ENCODE assay signal across 27 cellular contexts in the genomic region with DNA sequence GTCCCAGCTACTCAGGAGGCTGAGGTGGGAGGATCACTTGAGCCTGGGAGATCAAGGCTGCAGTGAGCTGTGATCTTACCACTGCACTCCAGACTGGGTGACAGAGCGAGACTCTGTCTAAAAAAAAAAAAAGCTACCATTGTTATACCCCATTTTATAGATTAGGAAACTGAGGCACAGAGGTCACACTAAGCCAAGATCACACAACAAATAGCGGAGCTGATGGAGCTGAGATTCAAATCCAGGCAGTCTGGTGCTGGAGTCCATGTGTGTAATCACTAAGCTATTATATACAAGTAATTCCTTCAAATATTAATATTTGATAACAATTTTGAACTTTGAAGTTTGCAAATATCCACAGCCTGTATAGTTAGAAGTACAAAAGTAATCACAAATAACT.
"Had no signal": no experiment of that assay in that cellular context is flagged by ENCODE, and none has a peak within 500 bp of the region (broad histone marks: within the 10 kb centered on the region; RNA-seq: fewer than 3 reads in every experiment).

No MANE protein-coding gene starts in this region.

- H3K27me3 Mint-ChIP-seq: activated CD4-positive, alpha-beta memory T cell treated with anti-CD3 and anti-CD28 coated beads, Interleukin-2, amount 10 ng/mL, durations not matched to agents 7 days and 5 days; activated CD4-positive, alpha-beta T cell treated with anti-CD3 and anti-CD28 coated beads for 36 hours; activated CD4-positive, alpha-beta T cell treated with anti-CD3 and anti-CD28 coated beads, Interleukin-2, amount 10 ng/mL, durations not matched to agents 24 days and 14 days; activated naive CD8-positive, alpha-beta T cell; activated T-helper 17 cell treated with anti-CD3 and anti-CD28 coated beads, Interleukin-2, amount 50 U/mL, for 72 hours; central memory CD8-positive, alpha-beta T cell had no signal

- H3K36me3 ChIP-seq: brain microvascular endothelial cell had no signal

- H3K9me3 Mint-ChIP-seq: activated CD4-positive, alpha-beta memory T cell treated with anti-CD3 and anti-CD28 coated beads, Interleukin-2, amount 10 ng/mL, durations not matched to agents 7 days and 5 days; activated CD4-positive, alpha-beta T cell treated with anti-CD3 and anti-CD28 coated beads, Interleukin-2, amount 10 ng/mL, durations not matched to agents 24 days and 14 days; activated T-cell treated with anti-CD3 and anti-CD28 coated beads, Interleukin-2, amount 50 U/mL, for 4 hours; activated T-helper 17 cell treated with anti-CD3 and anti-CD28 coated beads, Interleukin-2, amount 50 U/mL, for 72 hours; central memory CD8-positive, alpha-beta T cell had no signal

- H3K27me3 ChIP-seq: brain microvascular endothelial cell, esophagus squamous epithelium, gastroesophageal sphincter had no signal

- H3K9me3 ChIP-seq: esophagus squamous epithelium, gastroesophageal sphincter had no signal

- H3K27ac Mint-ChIP-seq: activated CD4-positive, alpha-beta memory T cell treated with anti-CD3 and anti-CD28 coated beads, Interleukin-2, amount 10 ng/mL, durations not matched to agents 7 days and 5 days; activated CD4-positive, alpha-beta T cell treated with anti-CD3 and anti-CD28 coated beads for 36 hours; activated CD4-positive, alpha-beta T cell treated with anti-CD3 and anti-CD28 coated beads, Interleukin-2, amount 10 ng/mL, durations not matched to agents 24 days and 14 days; activated naive CD8-positive, alpha-beta T cell; activated T-helper 17 cell treated with anti-CD3 and anti-CD28 coated beads, Interleukin-2, amount 50 U/mL, for 72 hours had no signal

- H3K4me3 Mint-ChIP-seq: activated CD4-positive, alpha-beta memory T cell treated with anti-CD3 and anti-CD28 coated beads, Interleukin-2, amount 10 ng/mL, durations not matched to agents 7 days and 5 days; activated CD4-positive, alpha-beta T cell treated with anti-CD3 and anti-CD28 coated beads for 36 hours; activated CD4-positive, alpha-beta T cell treated with anti-CD3 and anti-CD28 coated beads, Interleukin-2, amount 10 ng/mL, durations not matched to agents 24 days and 14 days; activated naive CD8-positive, alpha-beta T cell; activated T-cell treated with anti-CD3 and anti-CD28 coated beads, Interleukin-2, amount 50 U/mL, for 4 hours; activated T-helper 17 cell treated with anti-CD3 and anti-CD28 coated beads, Interleukin-2, amount 50 U/mL, for 72 hours; central memory CD8-positive, alpha-beta T cell had no signal

- H3K4me3 ChIP-seq: esophagus squamous epithelium, gastroesophageal sphincter had no signal

- H3K27ac ChIP-seq: brain microvascular endothelial cell, epithelial cell of prostate, esophagus squamous epithelium had no signal

- ATAC-seq: activated CD4-positive, alpha-beta T cell treated with anti-CD3 and anti-CD28 coated beads for 36 hours; activated T-cell treated with anti-CD3 and anti-CD28 coated beads, Interleukin-2, amount 50 U/mL, for 4 hours; activated T-helper 17 cell treated with anti-CD3 and anti-CD28 coated beads, Interleukin-2, amount 50 U/mL, for 72 hours; gastroesophageal sphincter had no signal

- FAIRE-seq: astrocyte, bronchial epithelial cell had no signal

- DNase-seq: activated CD4-positive, alpha-beta memory T cell treated with anti-CD3 and anti-CD28 coated beads, Interleukin-2, amount 10 ng/mL, durations not matched to agents 7 days and 5 days; activated CD4-positive, alpha-beta T cell treated with anti-CD3 and anti-CD28 coated beads for 36 hours; activated CD4-positive, alpha-beta T cell treated with anti-CD3 and anti-CD28 coated beads, Interleukin-2, amount 10 ng/mL, durations not matched to agents 24 days and 14 days; activated CD4-positive, CD25-positive, alpha-beta regulatory T cell; activated CD4-positive, CD25-positive, alpha-beta regulatory T cell treated with anti-CD3 and anti-CD28 coated beads, Interleukin-2, amount 50 U/mL, for 72 hours; activated effector memory CD4-positive, alpha-beta T cell treated with Interleukin-2 at 50 U/mL for 16 hours; activated gamma-delta T cell treated with Interleukin-2 at 50 U/mL for 16 hours; activated naive CD4-positive, alpha-beta T cell treated with anti-CD3 and anti-CD28 coated beads, Interleukin-2, amount 50 U/mL, for 16 hours; activated naive CD4-positive, alpha-beta T cell treated with Interleukin-2 at 50 U/mL for 16 hours; activated T-cell treated with anti-CD3 and anti-CD28 coated beads, Interleukin-2, amount 50 U/mL, for 4 hours; amniotic stem cell; anterior cingulate cortex; brain microvascular endothelial cell; cortex of kidney; effector CD8-positive, alpha-beta T cell; esophagus squamous epithelium; foreskin melanocyte; head of caudate nucleus; hippocampal formation; T-helper 2 cell had no signal
